ENCODE assay signal across 10 cellular contexts in the genomic region with DNA sequence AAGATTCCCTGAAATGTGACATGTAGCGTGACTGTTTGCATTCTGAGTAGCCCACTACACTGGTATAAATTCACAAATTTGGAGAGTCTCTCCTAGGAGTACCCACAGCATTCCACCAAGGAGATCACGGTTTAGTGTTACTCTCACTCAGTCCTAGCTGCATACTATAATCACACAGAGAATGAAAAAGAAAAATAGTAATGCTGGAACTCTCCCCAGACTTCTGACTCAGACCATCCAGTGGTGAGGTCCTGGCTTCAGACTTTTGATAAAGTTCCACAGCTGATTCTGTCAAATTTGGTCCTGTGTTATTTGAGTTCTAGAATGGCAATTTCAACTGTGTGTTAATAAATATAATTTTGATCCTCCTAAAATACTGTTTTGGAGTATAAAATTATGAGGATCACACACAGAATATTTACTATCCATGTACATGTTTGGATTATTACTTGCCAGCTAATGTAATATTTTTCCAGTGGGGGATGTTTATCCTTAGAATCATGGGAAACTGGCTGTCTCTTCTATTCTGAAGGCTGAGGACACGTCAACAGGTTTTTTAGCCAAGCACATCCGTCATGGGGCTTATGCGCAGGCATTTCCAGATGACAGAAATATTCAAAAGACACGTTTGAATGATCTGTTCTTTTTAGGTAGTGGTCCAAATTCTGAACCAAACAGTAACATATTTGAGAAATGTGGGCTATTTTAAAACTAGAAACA. TPM values are rescaled to one million over a fixed set of nuclear protein-coding genes. Genes with fewer than 3 reads are reported as not detected.
DNase-seq lines count a peak whose midpoint lies in the region; ATAC-seq, FAIRE-seq and TF ChIP-seq lines count a peak whose summit lies in the region.
"Had no signal": no experiment of that assay in that cellular context is flagged by ENCODE, and none has a peak within 500 bp of the region (broad histone marks: within the 10 kb centered on the region; RNA-seq: fewer than 3 reads in every experiment).

No MANE protein-coding gene starts in this region.

- H3K27ac Mint-ChIP-seq in neural progenitor cell, result no peak overlapping the region
- H3K27ac Mint-ChIP-seq: IgD-negative memory B cell had no signal

- DNase-seq in ELR (ENCODE audit: low read depth) (peak; percentile 27), ascending aorta (ENCODE audit: low spot score in 2 of 2) (no peak), right atrium auricular region (ENCODE audit: low spot score) (no peak), stomach (no peak), colonic mucosa (no peak), GM19239 (ENCODE audit: insufficient read length, low spot score) (no peak), neural progenitor cell (ENCODE audit: low spot score) (no peak)

- H3K9ac ChIP-seq in colonic mucosa (ENCODE audit: low read depth in 2 of 2, low read length in 2 of 2) (no peak overlapping the region), neural progenitor cell (no peak overlapping the region)

- peaks cover 3% of the 10 kb centered on the region for H4K20me1 ChIP-seq in neural progenitor cell (ENCODE audit: low read depth)

- no peak for TF ChIP-seq EP300 in stomach (IDR thresholded peaks at IDR 0.05)

- H3K4me1 Mint-ChIP-seq in neural progenitor cell, result peaks cover 4% of the 10 kb centered on the region
- H3K4me1 Mint-ChIP-seq: IgD-negative memory B cell had no signal

- H3K9me3 ChIP-seq in ascending aorta (no peaks in the 10 kb centered on the region), right atrium auricular region (no peaks in the 10 kb centered on the region), stomach (no peaks in the 10 kb centered on the region), colonic mucosa (no peaks in the 10 kb centered on the region), neural progenitor cell (ENCODE audit: low read depth) (no peaks in the 10 kb centered on the region)

- intact Hi-C loops in ascending aorta (cut with DNase I) (loop anchor here (2.0 to 10.0 kb wide), 4 partner anchors 44 to 160 kb away; no protein-coding TSS in a partner anchor), stomach (cut with DNase I; ENCODE audit: low total_unique reads) (loop anchor here (10.0 kb wide), 1 partner anchor 80 kb away; no protein-coding TSS in a partner anchor), colonic mucosa (cut with DNase I) (loop anchor here (10.0 kb wide), 1 partner anchor 180 kb away; no protein-coding TSS in a partner anchor)

- H3K27ac ChIP-seq in ascending aorta (peak overlapping the region; percentile 59 to 79), right atrium auricular region (peak overlapping the region; percentile 33 to 49), stomach (peak overlapping the region in 4 of 5 donors; percentile 47 to 64 (median 60)), colonic mucosa (no peak overlapping the region), neural progenitor cell (no peak overlapping the region)

- no peaks in the 10 kb centered on the region for H3K9me3 Mint-ChIP-seq in neural progenitor cell
- H3K9me3 Mint-ChIP-seq: IgD-negative memory B cell had no signal

- TF ChIP-seq CTCF in ascending aorta (IDR thresholded peaks at IDR 0.05), result no peak
- TF ChIP-seq CTCF in right atrium auricular region (IDR thresholded peaks at IDR 0.05), result no peak
- TF ChIP-seq CTCF in stomach (IDR thresholded peaks at IDR 0.05), result no peak
- no peak for TF ChIP-seq CTCF in colonic mucosa (IDR thresholded peaks at IDR 0.05)
- no peak for TF ChIP-seq CTCF in neural progenitor cell (IDR thresholded peaks at IDR 0.05)

- FAIRE-seq in GM19239 (lab: Jason Lieb, UNC), result no peak

- TF ChIP-seq POLR2A in stomach (IDR thresholded peaks at IDR 0.05), result no peak

- peaks cover 5% of the 10 kb centered on the region for H3K36me3 Mint-ChIP-seq in neural progenitor cell

- H3K4me2 ChIP-seq in neural progenitor cell, result no peak overlapping the region

- no peaks in the 10 kb centered on the region for H3K79me2 ChIP-seq in neural progenitor cell (ENCODE audit: low read depth)

- ATAC-seq in HG03432 (IDR thresholded peaks at IDR 0.05; ENCODE audit: unreplicated experiment), result no peak

- H3K27me3 ChIP-seq in ascending aorta (no peaks in the 10 kb centered on the region), right atrium auricular region (no peaks in the 10 kb centered on the region), stomach (no peaks in the 10 kb centered on the region), colonic mucosa (no peaks in the 10 kb centered on the region), neural progenitor cell (no peaks in the 10 kb centered on the region)

- H3K36me3 ChIP-seq in ascending aorta (no peaks in the 10 kb centered on the region), right atrium auricular region (no peaks in the 10 kb centered on the region), stomach (no peaks in the 10 kb centered on the region), colonic mucosa (no peaks in the 10 kb centered on the region), neural progenitor cell (no peaks in the 10 kb centered on the region)

- H3K4me1 ChIP-seq in ascending aorta, result peaks cover 0 to 9% of the 10 kb centered on the region in 2 donors
- H3K4me1 ChIP-seq in right atrium auricular region, result no peaks in the 10 kb centered on the region
- peaks cover 10 to 41% (median 30%) of the 10 kb centered on the region in 4 donors for H3K4me1 ChIP-seq in stomach
- no peaks in the 10 kb centered on the region for H3K4me1 ChIP-seq in colonic mucosa
- peaks cover 4% of the 10 kb centered on the region for H3K4me1 ChIP-seq in neural progenitor cell

- no peak overlapping the region for H2AFZ ChIP-seq in neural progenitor cell (replicated peaks)

- H3K4me3 ChIP-seq in ascending aorta (no peak overlapping the region), right atrium auricular region (no peak overlapping the region), stomach (no peak overlapping the region), colonic mucosa (no peak overlapping the region), neural progenitor cell (no peak overlapping the region)
- H3K4me3 ChIP-seq: skin epidermis had no signal

- no peak overlapping the region for H3K4me3 Mint-ChIP-seq in neural progenitor cell
- H3K4me3 Mint-ChIP-seq: IgD-negative memory B cell had no signal

- peaks cover 6% of the 10 kb centered on the region for H3F3A ChIP-seq in neural progenitor cell (ENCODE audit: low read depth)

- 25 to 41% (median 34%) methylated on average over 6 of the region's 6 CpGs for WGBS in stomach, 5 donors

- H3K27me3 Mint-ChIP-seq in neural progenitor cell (ENCODE audit: insufficient read depth, low read depth), result no peaks in the 10 kb centered on the region
- H3K27me3 Mint-ChIP-seq: IgD-negative memory B cell had no signal

RNA-seq across cellular contexts. Expression of a gene that starts 5.1 kb away (rescaled TPM):
- total RNA-seq in ascending aorta, result not detected
- total RNA-seq in right atrium auricular region, result 1 to 10 TPM; 1.5 to 1.8 TPM
- total RNA-seq in stomach, result 10 to 100 TPM in 3 of 5 donors, 1 to 10 TPM in 1, under 1 TPM in 1; 0.87 to 89.3 (median 23.3) TPM
- polyA plus RNA-seq in stomach, result 1 to 10 TPM; 1.4 to 3.4 (median 2.5) TPM
- 1 to 10 TPM; 1.6 to 2.7 TPM for total RNA-seq in colonic mucosa
- 2.2 and 9.7 TPM in 2 replicates for total RNA-seq in neural progenitor cell (ENCODE audit: low replicate concordance)

Comparison
In these comparisons a context has a peak if more than half of its experiments do, and no peak if none do; other contexts are left out.
1. H3K27ac ChIP-seq: peak in ascending aorta (2 of 2), right atrium auricular region (2 of 2) and stomach (4 of 5); none in colonic mucosa (single experiment) and neural progenitor cell (single experiment).